Comparison of ENCODE assay signal across 21 cellular contexts in the genomic region with DNA sequence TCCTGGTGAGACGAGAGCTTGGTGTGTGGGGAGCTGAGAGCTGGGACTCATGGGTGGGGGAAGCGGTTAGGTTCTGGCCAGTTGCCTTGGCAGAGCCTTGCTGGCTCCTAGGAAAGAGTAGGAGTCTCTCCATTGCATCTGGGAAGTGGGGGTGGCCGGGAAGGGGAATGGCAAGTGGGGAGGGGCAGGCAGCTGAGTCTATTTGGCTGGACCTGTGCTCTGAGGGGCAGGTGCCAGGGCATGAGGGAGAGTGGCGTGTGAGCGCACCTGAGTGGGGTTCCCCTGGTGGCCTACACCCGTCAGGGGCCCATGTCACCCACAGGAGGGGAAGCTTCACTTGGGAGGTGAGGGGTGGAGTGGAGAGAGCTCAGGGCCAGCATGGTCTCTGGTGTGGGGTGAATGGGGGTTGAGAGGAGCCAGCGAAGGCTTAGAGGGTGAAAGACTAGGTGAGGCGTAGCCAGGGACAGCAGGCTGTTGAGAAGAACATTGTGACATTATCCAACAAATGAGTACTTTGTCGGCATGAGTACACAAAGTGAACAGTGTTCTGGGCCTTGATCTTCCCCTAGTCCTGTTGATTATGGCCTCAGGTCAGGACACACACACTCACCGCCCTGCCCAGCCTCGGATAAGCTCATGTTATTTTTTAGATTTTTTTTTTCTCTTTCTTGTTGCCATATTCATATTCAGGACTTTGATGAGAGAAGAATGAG. TPM values are rescaled to one million over a fixed set of nuclear protein-coding genes. Genes with fewer than 3 reads are reported as not detected.
DNase-seq lines count a peak whose midpoint lies in the region; ATAC-seq and TF ChIP-seq lines count a peak whose summit lies in the region.
"Had no signal": no experiment of that assay in that cellular context is flagged by ENCODE, and none has a peak within 500 bp of the region (broad histone marks: within the 10 kb centered on the region; RNA-seq: fewer than 3 reads in every experiment).

No MANE protein-coding gene starts in this region.

- peaks cover 0 to 19% (median 5%) of the 10 kb centered on the region in 3 donors for H3K4me1 ChIP-seq in gastroesophageal sphincter
- H3K4me1 ChIP-seq: uterus had no signal

- no peak overlapping the region for H3K27ac ChIP-seq in gastroesophageal sphincter
- H3K27ac ChIP-seq: brain microvascular endothelial cell, stomach, uterus had no signal

- peaks cover 3% of the 10 kb centered on the region for H3K4me1 Mint-ChIP-seq in stimulated activated naive CD8-positive, alpha-beta T cell treated with anti-CD3 and anti-CD28 coated beads, Interleukin-15, Interleukin-2, amounts not matched to agents 100 ng/mL and 50 ng/mL, for 24 hours (ENCODE audit: low read depth)
- H3K4me1 Mint-ChIP-seq in osteocyte (ENCODE audit: unreplicated experiment) (peaks cover 49% of the 10 kb centered on the region), mesothelial cell of epicardium (peaks cover 24% of the 10 kb centered on the region)

- H3K36me3 ChIP-seq in gastroesophageal sphincter = peaks cover 0 to 83% of the 10 kb centered on the region in 2 donors
- H3K36me3 ChIP-seq: uterus had no signal

- no peak for TF ChIP-seq CTCF in gastroesophageal sphincter (IDR thresholded peaks at IDR 0.05)
- no peak for TF ChIP-seq CTCF in osteocyte (IDR thresholded peaks at IDR 0.05)
- no peak for TF ChIP-seq CTCF in mesothelial cell of epicardium (IDR thresholded peaks at IDR 0.05; ENCODE audit: unreplicated experiment)
- TF ChIP-seq CTCF in GM20000 (IDR thresholded peaks at IDR 0.05; ENCODE audit: extremely low read depth, missing control alignments) = no peak

- no peak overlapping the region for H3K4me3 ChIP-seq in gastroesophageal sphincter
- H3K4me3 ChIP-seq: gastrocnemius medialis, stomach, uterus had no signal

- no peak for TF ChIP-seq EP300 in gastroesophageal sphincter (IDR thresholded peaks at IDR 0.05)

- no peaks in the 10 kb centered on the region for H3K9me3 Mint-ChIP-seq in stimulated activated naive CD8-positive, alpha-beta T cell treated with anti-CD3 and anti-CD28 coated beads, Interleukin-15, Interleukin-2, amounts not matched to agents 100 ng/mL and 50 ng/mL, for 24 hours
- H3K9me3 Mint-ChIP-seq in osteocyte (ENCODE audit: unreplicated experiment) (no peaks in the 10 kb centered on the region), mesothelial cell of epicardium (no peaks in the 10 kb centered on the region)
- H3K9me3 Mint-ChIP-seq: activated T-cell treated with anti-CD3 and anti-CD28 coated beads, Interleukin-2, amount 50 U/mL, for 4 hours; IgD-negative memory B cell; naive B cell had no signal

- ATAC-seq in stimulated activated naive CD8-positive, alpha-beta T cell treated with anti-CD3 and anti-CD28 coated beads, Interleukin-15, Interleukin-2, amounts not matched to agents 100 U/mL and 50 U/mL, for 24 hours = no peak
- ATAC-seq in gastroesophageal sphincter (peak; percentile 36), HG02970 (IDR thresholded peaks at IDR 0.05; ENCODE audit: low FRiP score, unreplicated experiment) (no peak)
- ATAC-seq: activated T-cell treated with anti-CD3 and anti-CD28 coated beads, Interleukin-2, amount 50 U/mL, for 4 hours had no signal

- no peaks in the 10 kb centered on the region for H3K27me3 ChIP-seq in gastroesophageal sphincter
- H3K27me3 ChIP-seq: brain microvascular endothelial cell, gastrocnemius medialis, stomach, uterus had no signal

- H3K27ac Mint-ChIP-seq in stimulated activated naive CD8-positive, alpha-beta T cell treated with anti-CD3 and anti-CD28 coated beads, Interleukin-15, Interleukin-2, amounts not matched to agents 100 ng/mL and 50 ng/mL, for 24 hours = peak overlapping the region; percentile 19
- peak overlapping the region; percentile 83 for H3K27ac Mint-ChIP-seq in osteocyte (ENCODE audit: unreplicated experiment)
- H3K27ac Mint-ChIP-seq in mesothelial cell of epicardium = no peak overlapping the region
- H3K27ac Mint-ChIP-seq: IgD-negative memory B cell had no signal

- TF ChIP-seq POLR2A in gastroesophageal sphincter (IDR thresholded peaks at IDR 0.05) = no peak

- no peaks in the 10 kb centered on the region for H3K9me3 ChIP-seq in gastroesophageal sphincter
- H3K9me3 ChIP-seq: gastrocnemius medialis, stomach, uterus had no signal

- WGBS in gastroesophageal sphincter (ENCODE audit: low coverage in 1 of 2), 2 donors = 72 to 82% methylated on average over 5 to 7 of the region's 11 CpGs

- no peak overlapping the region for H3K4me3 Mint-ChIP-seq in stimulated activated naive CD8-positive, alpha-beta T cell treated with anti-CD3 and anti-CD28 coated beads, Interleukin-15, Interleukin-2, amounts not matched to agents 100 ng/mL and 50 ng/mL, for 24 hours
- H3K4me3 Mint-ChIP-seq in osteocyte (ENCODE audit: unreplicated experiment) (no peak overlapping the region), mesothelial cell of epicardium (no peak overlapping the region)
- H3K4me3 Mint-ChIP-seq: activated T-cell treated with anti-CD3 and anti-CD28 coated beads, Interleukin-2, amount 50 U/mL, for 4 hours; IgD-negative memory B cell had no signal

- no peaks in the 10 kb centered on the region for H3K27me3 Mint-ChIP-seq in stimulated activated naive CD8-positive, alpha-beta T cell treated with anti-CD3 and anti-CD28 coated beads, Interleukin-15, Interleukin-2, amounts not matched to agents 100 ng/mL and 50 ng/mL, for 24 hours
- H3K27me3 Mint-ChIP-seq in osteocyte (ENCODE audit: unreplicated experiment) (no peaks in the 10 kb centered on the region), mesothelial cell of epicardium (ENCODE audit: low read depth) (no peaks in the 10 kb centered on the region)
- H3K27me3 Mint-ChIP-seq: IgD-negative memory B cell, naive B cell had no signal

- no peak for DNase-seq in stimulated activated naive CD8-positive, alpha-beta T cell treated with anti-CD3 and anti-CD28 coated beads, Interleukin-15, Interleukin-2, amounts not matched to agents 100 U/mL and 50 U/mL, for 24 hours
- DNase-seq in osteocyte (ENCODE audit: extremely low spot score, unreplicated experiment) = peak; percentile 73
- DNase-seq in mesothelial cell of epicardium (ENCODE audit: low spot score in 2 of 2, unreplicated experiment in 2 of 2) = no peak
- DNase-seq in GM20000 (ENCODE audit: low spot score) = no peak
- DNase-seq: activated CD4-positive, alpha-beta T cell treated with anti-CD3 and anti-CD28 coated beads, Interleukin-2, amount 50 U/mL, for 1 hour; activated T-cell treated with anti-CD3 and anti-CD28 coated beads, Interleukin-2, amount 50 U/mL, for 4 hours; brain microvascular endothelial cell; dermis blood vessel endothelial cell; erythroblast; gastrocnemius medialis; MM.1S; naive B cell; NCI-H146; retina; stimulated activated CD4-positive, alpha-beta T cell treated with anti-CD3 and anti-CD28 coated beads, Interleukin-15, amount 100 ng/mL, for 24 hours; stomach; uterus had no signal

- peaks cover 34% of the 10 kb centered on the region for H3K36me3 Mint-ChIP-seq in stimulated activated naive CD8-positive, alpha-beta T cell treated with anti-CD3 and anti-CD28 coated beads, Interleukin-15, Interleukin-2, amounts not matched to agents 100 ng/mL and 50 ng/mL, for 24 hours (ENCODE audit: low read depth)
- H3K36me3 Mint-ChIP-seq in osteocyte (ENCODE audit: unreplicated experiment) (peaks cover 32% of the 10 kb centered on the region), mesothelial cell of epicardium (peaks cover 31% of the 10 kb centered on the region)

RNA-seq across cellular contexts. Expression of a gene that starts 59.8 kb away (rescaled TPM):
- total RNA-seq in gastroesophageal sphincter (10 to 100 TPM; 24.6 to 40.3 (median 31.9) TPM), osteocyte (34.0 and 36.9 TPM in 2 replicates), mesothelial cell of epicardium (43.3 to 44.6 TPM (median 44.1 TPM) in 3 replicates)
